Comparison of ENCODE assay signal across 13 cellular contexts in genomic region chr6:154246723-154247118, GRCh38.
DNase-seq lines count a peak whose midpoint lies in the region; ATAC-seq and TF ChIP-seq lines count a peak whose summit lies in the region.
"Had no signal": no experiment of that assay in that cellular context is flagged by ENCODE, and none has a peak within 500 bp of the region (broad histone marks: within the 10 kb centered on the region; RNA-seq: fewer than 3 reads in every experiment).

No MANE protein-coding gene starts in this region.

- 85 to 89% methylated on average over 7 of the region's 7 CpGs for WGBS in thyroid gland, 2 donors

- H3K9me3 ChIP-seq in CD4-positive, CD25-positive, alpha-beta regulatory T cell (ENCODE audit: control insufficient read depth in 2 of 2, low read length in 2 of 2): no peaks in the 10 kb centered on the region
- H3K9me3 ChIP-seq in mucosa of stomach (ENCODE audit: control insufficient read depth, low read length): no peaks in the 10 kb centered on the region
- H3K9me3 ChIP-seq in thyroid gland: no peaks in the 10 kb centered on the region
- H3K9me3 ChIP-seq: SJSA1 had no signal

- peaks cover 10% of the 10 kb centered on the region for H3K36me3 ChIP-seq in CD4-positive, CD25-positive, alpha-beta regulatory T cell (ENCODE audit: control insufficient read depth, insufficient read depth, low read length)
- H3K36me3 ChIP-seq in mucosa of stomach (ENCODE audit: control insufficient read depth, insufficient read depth, low read length) (no peaks in the 10 kb centered on the region), thyroid gland (peaks cover 0 to 10% of the 10 kb centered on the region in 2 donors)
- H3K36me3 ChIP-seq: cardiac muscle cell, SJSA1 had no signal

- H3K4me3 Mint-ChIP-seq in CD4-positive, CD25-positive, alpha-beta regulatory T cell: peak overlapping the region; percentile 96 to 99 (median 98)

- intact Hi-C loops in thyroid gland (cut with DNase I): no loop called here

- H3K4me3 ChIP-seq in CD4-positive, CD25-positive, alpha-beta regulatory T cell (ENCODE audit: low read depth, low read length): peak overlapping the region; percentile 100
- H3K4me3 ChIP-seq in HL-60 (replicated peaks; ENCODE audit: insufficient read depth, low read length) (peak overlapping the region; percentile 18), mucosa of stomach (ENCODE audit: low read length) (no peak overlapping the region), thyroid gland (replicated peaks in 1 of 3) (no peak overlapping the region)
- H3K4me3 ChIP-seq: cardiac muscle cell, K562, SJSA1 had no signal

- peak overlapping the region; percentile 95 to 98 (median 95) for H3K27ac Mint-ChIP-seq in CD4-positive, CD25-positive, alpha-beta regulatory T cell

- TF ChIP-seq POLR2A in thyroid gland (IDR thresholded peaks at IDR 0.05): no peak

- H3K27me3 Mint-ChIP-seq in CD4-positive, CD25-positive, alpha-beta regulatory T cell: no peaks in the 10 kb centered on the region

- peaks cover 30 to 69% (median 53%) of the 10 kb centered on the region in 4 donors for H3K4me1 Mint-ChIP-seq in CD4-positive, CD25-positive, alpha-beta regulatory T cell

- peak overlapping the region; percentile 45 for H3K9ac ChIP-seq in mucosa of stomach (ENCODE audit: low read length)

- H3K4me1 ChIP-seq in CD4-positive, CD25-positive, alpha-beta regulatory T cell (ENCODE audit: control insufficient read depth, insufficient read depth, low read length, poor library complexity, severe bottlenecking): peaks cover 70% of the 10 kb centered on the region
- peaks cover 4% of the 10 kb centered on the region for H3K4me1 ChIP-seq in mucosa of stomach (ENCODE audit: control insufficient read depth, insufficient read depth, low read length)
- H3K4me1 ChIP-seq in thyroid gland: peaks cover 0 to 5% of the 10 kb centered on the region in 2 donors
- H3K4me1 ChIP-seq: SJSA1 had no signal

- DNase-seq in CD4-positive, CD25-positive, alpha-beta regulatory T cell: peak in 1 of 3 donors; percentile 42
- DNase-seq in HL-60 (ENCODE audit: low read depth in 1 of 2, low spot score in 1 of 2) (no peak), caudate nucleus (lab: John Stamatoyannopoulos, UW) (no peak), NCI-H1417 treated with DMSO at 0.1 percent for 48 hours (lab: John Stamatoyannopoulos, UW) (no peak), NCI-H1694 (lab: John Stamatoyannopoulos, UW) (no peak), thyroid gland (no peak)
- DNase-seq in stimulated activated CD4-positive, alpha-beta T cell treated with anti-CD3 and anti-CD28 coated beads, Interleukin-4, amount 100 ng/mL, for 24 hours: no peak
- DNase-seq: NCI-H345, substantia nigra had no signal

- TF ChIP-seq CTCF in HL-60 (IDR thresholded peaks at IDR 0.05; ENCODE audit: insufficient read depth, low read length): no peak
- no peak for TF ChIP-seq CTCF in thyroid gland (IDR thresholded peaks at IDR 0.05)

- no peaks in the 10 kb centered on the region for H3K27me3 ChIP-seq in CD4-positive, CD25-positive, alpha-beta regulatory T cell (ENCODE audit: control insufficient read depth, insufficient read depth, low read length)
- no peaks in the 10 kb centered on the region for H3K27me3 ChIP-seq in HL-60 (ENCODE audit: insufficient read depth, poor library complexity, severe bottlenecking)
- no peaks in the 10 kb centered on the region for H3K27me3 ChIP-seq in mucosa of stomach (ENCODE audit: control insufficient read depth, insufficient read depth, low read length)
- H3K27me3 ChIP-seq in thyroid gland: no peaks in the 10 kb centered on the region
- H3K27me3 ChIP-seq: cardiac muscle cell had no signal

- H3K27ac ChIP-seq in CD4-positive, CD25-positive, alpha-beta regulatory T cell (ENCODE audit: insufficient read depth, low read length, poor library complexity, severe bottlenecking): peak overlapping the region; percentile 91
- H3K27ac ChIP-seq in HL-60 (replicated peaks) (peak overlapping the region; percentile 21), caudate nucleus (ENCODE audit: low read depth, low read length) (peak overlapping the region; percentile 77), thyroid gland (peak overlapping the region in 1 of 3 donors; percentile 17)
- H3K27ac ChIP-seq: cardiac muscle cell, SJSA1 had no signal

- peaks cover 0 to 7% (median 0%) of the 10 kb centered on the region in 7 donors for H3K9me3 Mint-ChIP-seq in CD4-positive, CD25-positive, alpha-beta regulatory T cell

- no peak for ATAC-seq in CD4-positive, CD25-positive, alpha-beta regulatory T cell (ENCODE audit: low read depth in 2 of 2)
- ATAC-seq: K562 had no signal

- peaks cover 38% of the 10 kb centered on the region for H3K36me3 Mint-ChIP-seq in CD4-positive, CD25-positive, alpha-beta regulatory T cell

Comparison
In these comparisons a context has a peak if more than half of its experiments do, and no peak if none do; other contexts are left out.
1. H3K4me3 ChIP-seq: peak in CD4-positive, CD25-positive, alpha-beta regulatory T cell (single experiment) and HL-60 (single experiment); none in mucosa of stomach (single experiment) and thyroid gland (0 of 3).